31 cellular contexts compared by ENCODE assay signal in the genomic region with DNA sequence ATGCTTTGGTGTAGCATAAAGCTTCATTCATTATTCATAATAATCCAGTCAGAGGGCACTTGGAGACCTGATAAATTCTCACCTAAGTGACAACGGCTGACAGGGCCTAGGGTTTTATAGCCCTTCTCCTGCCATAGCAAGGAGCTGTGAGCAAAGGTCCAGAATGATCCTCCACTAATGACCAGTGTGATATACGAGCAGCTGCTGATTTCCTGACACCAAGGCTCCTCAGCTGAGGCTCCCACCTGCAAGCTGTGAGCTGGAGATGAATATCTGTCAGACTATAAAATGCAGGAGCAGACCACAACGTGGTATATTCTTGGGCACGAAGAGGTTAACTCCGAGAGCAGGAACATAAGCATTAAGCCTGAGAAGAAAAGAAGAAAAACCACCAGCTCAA.
"Had no signal": no experiment of that assay in that cellular context is flagged by ENCODE, and none has a peak within 500 bp of the region (broad histone marks: within the 10 kb centered on the region; RNA-seq: fewer than 3 reads in every experiment).

No MANE protein-coding gene starts in this region.

- H3K27me3 Mint-ChIP-seq: activated CD4-positive, alpha-beta T cell treated with anti-CD3 and anti-CD28 coated beads, Interleukin-2, amount 10 ng/mL, durations not matched to agents 7 days and 5 days; T-cell had no signal

- H3K36me3 ChIP-seq: adrenal gland, breast epithelium, Peyer's patch, SJSA1 had no signal

- H3K4me3 Mint-ChIP-seq: activated CD4-positive, alpha-beta T cell treated with anti-CD3 and anti-CD28 coated beads for 36 hours; activated CD4-positive, alpha-beta T cell treated with anti-CD3 and anti-CD28 coated beads, Interleukin-2, amount 10 ng/mL, durations not matched to agents 7 days and 5 days; activated CD8-positive, alpha-beta T cell treated with anti-CD3 and anti-CD28 coated beads, Interleukin-2, amount 10 ng/mL, durations not matched to agents 7 days and 5 days; activated naive CD4-positive, alpha-beta T cell treated with anti-CD3 and anti-CD28 coated beads for 36 hours; activated T-cell treated with anti-CD3 and anti-CD28 coated beads, Interleukin-2, amount 50 U/mL, for 4 hours; activated T-helper 1 cell treated with anti-CD3 and anti-CD28 coated beads, Interleukin-12 subunit alpha, Interleukin-12 subunit beta, Interleukin-2, Interleukin-4 antibody, amounts not matched to agents 30 ng/mL and 10 ng/mL and 1 ng/mL, durations not matched to agents 14 hours and 24 hours and 36 hours; T-cell had no signal

- H3K9me3 Mint-ChIP-seq: activated CD4-positive, alpha-beta T cell treated with anti-CD3 and anti-CD28 coated beads, Interleukin-2, amount 10 ng/mL, durations not matched to agents 7 days and 5 days; activated naive CD4-positive, alpha-beta T cell treated with anti-CD3 and anti-CD28 coated beads for 36 hours; activated naive CD4-positive, alpha-beta T cell treated with anti-CD3 and anti-CD28 coated beads, Interleukin-2, amount 50 U/mL, for 72 hours; activated T-cell treated with anti-CD3 and anti-CD28 coated beads, Interleukin-2, amount 50 U/mL, for 4 hours; activated T-helper 1 cell treated with anti-CD3 and anti-CD28 coated beads, Interleukin-12 subunit alpha, Interleukin-12 subunit beta, Interleukin-2, Interleukin-4 antibody, amounts not matched to agents 30 ng/mL and 10 ng/mL and 1 ng/mL, durations not matched to agents 14 hours and 24 hours and 36 hours; T-cell had no signal

- H3K27ac Mint-ChIP-seq: activated CD4-positive, alpha-beta T cell treated with anti-CD3 and anti-CD28 coated beads for 36 hours; activated CD4-positive, alpha-beta T cell treated with anti-CD3 and anti-CD28 coated beads, Interleukin-2, amount 10 ng/mL, durations not matched to agents 7 days and 5 days; activated CD8-positive, alpha-beta T cell treated with anti-CD3 and anti-CD28 coated beads, Interleukin-2, amount 10 ng/mL, durations not matched to agents 7 days and 5 days; activated naive CD4-positive, alpha-beta T cell treated with anti-CD3 and anti-CD28 coated beads for 36 hours; activated naive CD4-positive, alpha-beta T cell treated with anti-CD3 and anti-CD28 coated beads, Interleukin-2, amount 50 U/mL, for 72 hours; activated T-helper 1 cell treated with anti-CD3 and anti-CD28 coated beads, Interleukin-12 subunit alpha, Interleukin-12 subunit beta, Interleukin-2, Interleukin-4 antibody, amounts not matched to agents 30 ng/mL and 10 ng/mL and 1 ng/mL, durations not matched to agents 14 hours and 24 hours and 36 hours; T-cell had no signal

- H3K9me3 ChIP-seq: adrenal gland, body of pancreas, breast epithelium, Peyer's patch, SJSA1 had no signal

- DNase-seq: activated CD4-positive, alpha-beta T cell treated with anti-CD3 and anti-CD28 coated beads for 36 hours; activated CD4-positive, alpha-beta T cell treated with anti-CD3 and anti-CD28 coated beads, Interleukin-2, amount 10 ng/mL, durations not matched to agents 7 days and 5 days; activated CD4-positive, alpha-beta T cell treated with anti-CD3 and anti-CD28 coated beads, Interleukin-2, amount 50 U/mL, for 48 hours; activated CD8-positive, alpha-beta T cell treated with anti-CD3 and anti-CD28 coated beads, Interleukin-2, amount 10 ng/mL, durations not matched to agents 7 days and 5 days; activated gamma-delta T cell treated with Interleukin-2 at 50 U/mL for 16 hours; activated naive CD4-positive, alpha-beta T cell treated with anti-CD3 and anti-CD28 coated beads for 36 hours; activated T-cell treated with anti-CD3 and anti-CD28 coated beads, Interleukin-2, amount 50 U/mL, for 4 hours; adrenal gland; body of pancreas; NCI-H1092 treated with DMSO at 0.1 percent for 48 hours; NCI-H1436; NCI-H1694 treated with DMSO at 0.1 percent for 48 hours; NCI-H2029; NCI-H446; NCI-H510A treated with DMSO at 0.1 percent for 48 hours; NCI-H526 treated with DMSO at 0.1 percent for 48 hours; NCI-H82; NK-92 treated with Interleukin-12 subunit alpha and Interleukin-12 subunit beta, amount 100 ng/mL, for 24 hours; PC-3; Peyer's patch; RPMI8226; SHP77 treated with DMSO at 0.1 percent for 48 hours; T-cell; T-helper 2 cell; T1000 had no signal

- ATAC-seq: activated CD4-positive, alpha-beta T cell treated with anti-CD3 and anti-CD28 coated beads for 36 hours; activated CD4-positive, CD25-positive, alpha-beta regulatory T cell treated with anti-CD3 and anti-CD28 coated beads, Interleukin-2, amount 50 U/mL, for 24 hours; activated CD8-positive, alpha-beta T cell treated with anti-CD3 and anti-CD28 coated beads, Interleukin-2, amount 10 ng/mL, durations not matched to agents 7 days and 5 days; activated naive CD4-positive, alpha-beta T cell treated with anti-CD3 and anti-CD28 coated beads, Interleukin-2, amount 50 U/mL, for 72 hours; activated T-cell treated with anti-CD3 and anti-CD28 coated beads, Interleukin-2, amount 50 U/mL, for 4 hours; body of pancreas; PC-3; SK-N-SH treated with all-trans-retinoic acid at 6 μM for 48 hours; T-cell had no signal

- H3K36me3 Mint-ChIP-seq: activated naive CD4-positive, alpha-beta T cell treated with anti-CD3 and anti-CD28 coated beads, Interleukin-2, amount 50 U/mL, for 72 hours; T-cell had no signal

- H3K27ac ChIP-seq: adrenal gland, body of pancreas, breast epithelium, Peyer's patch, SJSA1 had no signal

- H3K27me3 ChIP-seq: adrenal gland, body of pancreas, breast epithelium, Peyer's patch, SJSA1 had no signal

- H3K4me1 ChIP-seq: adrenal gland, body of pancreas, breast epithelium, Peyer's patch had no signal

- H3K4me3 ChIP-seq: adrenal gland, body of pancreas, breast epithelium, Peyer's patch, SJSA1 had no signal
